Comparison of ENCODE assay signal across 15 cellular contexts in the genomic region with DNA sequence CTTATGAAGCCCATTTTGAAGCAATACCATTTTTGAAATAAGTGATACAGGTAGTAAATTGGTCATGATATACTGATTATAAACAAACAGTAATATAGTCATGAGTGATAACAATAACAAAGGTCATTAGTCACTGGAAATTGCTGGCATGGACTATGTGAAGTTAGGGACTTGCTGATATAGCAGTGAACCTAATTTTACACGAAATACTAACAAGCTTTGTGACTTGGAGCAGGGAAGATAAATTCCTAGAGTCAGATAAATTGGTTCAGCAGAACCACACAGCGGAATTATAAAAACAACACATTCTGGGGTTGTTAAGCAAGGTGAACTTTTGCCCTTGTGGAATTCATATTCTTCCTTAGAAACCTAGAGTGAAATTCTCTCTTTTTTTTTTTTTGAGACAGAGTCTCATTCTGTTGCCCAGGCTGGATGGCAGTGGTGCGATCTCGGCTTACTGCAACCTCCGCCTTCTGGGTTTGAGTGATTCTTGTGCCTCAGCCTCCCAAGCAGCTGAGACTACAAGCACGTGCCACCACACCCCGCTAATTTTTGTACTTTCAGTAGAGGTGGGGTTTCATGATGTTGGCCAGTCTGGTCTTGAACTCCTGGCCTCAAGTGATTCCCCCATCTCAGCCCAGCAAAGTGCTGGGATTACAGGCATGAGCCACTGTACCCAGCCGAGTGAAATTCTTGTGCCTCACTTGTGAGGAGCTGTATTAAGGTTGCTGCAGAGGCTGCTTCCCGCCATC. TPM values are rescaled to one million over a fixed set of nuclear protein-coding genes. Genes with fewer than 3 reads are reported as not detected.
DNase-seq lines count a peak whose midpoint lies in the region; ATAC-seq and TF ChIP-seq lines count a peak whose summit lies in the region.
"Had no signal": no experiment of that assay in that cellular context is flagged by ENCODE, and none has a peak within 500 bp of the region (broad histone marks: within the 10 kb centered on the region; RNA-seq: fewer than 3 reads in every experiment).

No MANE protein-coding gene starts in this region.

- H2BK120ac ChIP-seq in IMR-90 (ENCODE audit: low read depth, low read length) = no peak overlapping the region

- dilution Hi-C loops in IMR-90 (cut with HindIII; ENCODE audit: low sequenced_read_pairs, unreplicated experiment) = no loop called here

- POLR2A ChIA-PET in IMR-90 (lab: Charles Lee; ENCODE audit: unreplicated experiment) = interaction anchor here (0.6 to 2.3 kb wide), 2 partner anchors 149 to 172 kb away, joined by 3 to 10 read pairs; no protein-coding TSS in a partner anchor

- H3K36me3 Mint-ChIP-seq in stimulated activated effector memory CD8-positive, alpha-beta T cell treated with anti-CD3 and anti-CD28 coated beads, Interleukin-12 subunit alpha, Interleukin-12 subunit beta, amount 100 ng/mL, for 72 hours = peaks cover 1% of the 10 kb centered on the region

- peak overlapping the region; percentile 33 for H3K14ac ChIP-seq in IMR-90 (replicated peaks; ENCODE audit: low read depth, low read length)

- H2AK9ac ChIP-seq in IMR-90 (replicated peaks; ENCODE audit: low read depth, low read length, poor library complexity) = no peak overlapping the region

- H3K27me3 ChIP-seq in IMR-90 (ENCODE audit: control insufficient read depth, insufficient read depth, low read length) = no peaks in the 10 kb centered on the region
- H3K27me3 ChIP-seq in hepatocyte = no peaks in the 10 kb centered on the region
- no peaks in the 10 kb centered on the region for H3K27me3 ChIP-seq in lower lobe of right lung (ENCODE audit: low read depth)
- H3K27me3 ChIP-seq: right atrium auricular region, SJCRH30 had no signal

- H3K9ac ChIP-seq in IMR-90 (ENCODE audit: low read depth, low read length) = peak overlapping the region; percentile 54

- peaks cover 37% of the 10 kb centered on the region for H3K4me1 Mint-ChIP-seq in stimulated activated effector memory CD8-positive, alpha-beta T cell treated with anti-CD3 and anti-CD28 coated beads, Interleukin-12 subunit alpha, Interleukin-12 subunit beta, amount 100 ng/mL, for 72 hours
- H3K4me1 Mint-ChIP-seq: activated CD8-positive, alpha-beta memory T cell treated with anti-CD3 and anti-CD28 coated beads, Interleukin-2, amount 10 ng/mL, durations not matched to agents 7 days and 5 days had no signal

- no peak for TF ChIP-seq POLR2A in IMR-90 (IDR thresholded peaks at IDR 0.05; ENCODE audit: low read depth, low read length)

- H3K27ac Mint-ChIP-seq in stimulated activated effector memory CD8-positive, alpha-beta T cell treated with anti-CD3 and anti-CD28 coated beads, Interleukin-12 subunit alpha, Interleukin-12 subunit beta, amount 100 ng/mL, for 72 hours = no peak overlapping the region
- H3K27ac Mint-ChIP-seq: activated CD8-positive, alpha-beta memory T cell treated with anti-CD3 and anti-CD28 coated beads, Interleukin-2, amount 10 ng/mL, durations not matched to agents 7 days and 5 days had no signal

- H3K4me2 ChIP-seq in IMR-90 (ENCODE audit: low read depth, low read length) (peak overlapping the region; percentile 100), hepatocyte (peak overlapping the region; percentile 73)

- peak overlapping the region; percentile 2; the same call in 1 of the 2 replicates for H4K91ac ChIP-seq in IMR-90 (ENCODE audit: insufficient read depth, low read depth, low read length)

- H3K27ac ChIP-seq in IMR-90 (ENCODE audit: insufficient read depth, low read length) (peak overlapping the region; percentile 55), hepatocyte (peak overlapping the region; percentile 100), lower lobe of right lung (no peak overlapping the region)
- H3K27ac ChIP-seq: right atrium auricular region, SJCRH30, thoracic aorta had no signal

- H4K5ac ChIP-seq in IMR-90 (ENCODE audit: low read depth, low read length) = peak overlapping the region; percentile 15; the same call in 1 of the 2 replicates

- H4K8ac ChIP-seq in IMR-90 (ENCODE audit: low read depth in 2 of 2, low read length in 2 of 2) = peak overlapping the region; percentile 41 to 54; a peak in 3 of 4 replicates

- no peak for TF ChIP-seq RAD21 in IMR-90 (IDR thresholded peaks at IDR 0.05; ENCODE audit: low read length)

- peaks cover 0 to 38% of the 10 kb centered on the region in 2 experiments; a peak in 2 of 4 replicates for H3K79me1 ChIP-seq in IMR-90 (ENCODE audit: low read depth in 1 of 2, low read length in 2 of 2)

- peak overlapping the region; percentile 56 for H3K4ac ChIP-seq in IMR-90 (ENCODE audit: low read depth, low read length)

- TF ChIP-seq CTCF in IMR-90 (conservative IDR thresholded peaks at IDR 0.05; ENCODE audit: low read depth, low read length) (no peak), astrocyte of the cerebellum (IDR thresholded peaks at IDR 0.05; ENCODE audit: low read depth, low read length, missing control alignments) (no peak), hepatocyte (IDR thresholded peaks at IDR 0.05; ENCODE audit: poor library complexity) (no peak), lower lobe of right lung (IDR thresholded peaks at IDR 0.05) (no peak), GM13976 (IDR thresholded peaks at IDR 0.05; ENCODE audit: borderline replicate concordance, control extremely low read depth, extremely low read depth, insufficient read depth, missing control alignments) (no peak)

- H3K9me3 Mint-ChIP-seq in stimulated activated effector memory CD8-positive, alpha-beta T cell treated with anti-CD3 and anti-CD28 coated beads, Interleukin-12 subunit alpha, Interleukin-12 subunit beta, amount 100 ng/mL, for 72 hours = no peaks in the 10 kb centered on the region

- H2AFZ ChIP-seq in IMR-90 (replicated peaks; ENCODE audit: low read length, poor library complexity) = no peak overlapping the region
- no peak overlapping the region for H2AFZ ChIP-seq in hepatocyte

- H3K56ac ChIP-seq in IMR-90 (ENCODE audit: extremely low read depth, insufficient read depth, low read length) = no peak overlapping the region

- H2BK20ac ChIP-seq in IMR-90 (ENCODE audit: low read depth, low read length) = no peak overlapping the region

- in situ Hi-C loops in IMR-90 (cut with MboI; ENCODE audit: low sequenced_read_pairs) (loop anchor here (5.0 kb wide), 1 partner anchor 165 kb away; no protein-coding TSS in a partner anchor), astrocyte of the cerebellum (cut with HindIII; ENCODE audit: low sequenced_read_pairs) (no loop called here), GM13976 (cut with MboI; ENCODE audit: low sequenced_read_pairs, unreplicated experiment) (loop anchor here (10.0 to 25.0 kb wide), 2 partner anchors 62 to 460 kb away; no protein-coding TSS in a partner anchor)

- H3K18ac ChIP-seq in IMR-90 (ENCODE audit: low read depth, low read length) = peak overlapping the region; percentile 42

- peak overlapping the region; percentile 29 for H3K23ac ChIP-seq in IMR-90 (ENCODE audit: low read depth, low read length)

- intact Hi-C loops in IMR-90 (cut with micrococcal nuclease) (no loop called here), lower lobe of right lung (cut with DNase I) (no loop called here)

- peak overlapping the region; percentile 71 for H2BK5ac ChIP-seq in IMR-90 (ENCODE audit: low read depth, low read length, poor library complexity, severe bottlenecking)

- CTCF ChIA-PET in IMR-90 (lab: Yijun Ruan, JAX) = interaction anchor here (0.7 to 0.9 kb wide), 2 partner anchors 21 to 172 kb away, joined by 3 to 5 read pairs; no protein-coding TSS in a partner anchor

- peaks cover 100% of the 10 kb centered on the region for H3K79me2 ChIP-seq in hepatocyte

- no peaks in the 10 kb centered on the region for H3K9me3 ChIP-seq in IMR-90 (ENCODE audit: control insufficient read depth, insufficient read depth, low read length)
- H3K9me3 ChIP-seq in hepatocyte (ENCODE audit: low read depth) = no peaks in the 10 kb centered on the region
- H3K9me3 ChIP-seq in lower lobe of right lung = no peaks in the 10 kb centered on the region
- H3K9me3 ChIP-seq: right atrium auricular region, SJCRH30, thoracic aorta had no signal

- H3K4me1 ChIP-seq in IMR-90 (ENCODE audit: control insufficient read depth, insufficient read depth, low read length) = peaks cover 29% of the 10 kb centered on the region
- H3K4me1 ChIP-seq in hepatocyte (ENCODE audit: insufficient read depth) = peaks cover 18% of the 10 kb centered on the region
- H3K4me1 ChIP-seq in lower lobe of right lung = peaks cover 62% of the 10 kb centered on the region

- peak overlapping the region; percentile 28; the same call in 1 of the 2 replicates for H2AK5ac ChIP-seq in IMR-90 (ENCODE audit: low read depth, low read length)

- H3K4me3 ChIP-seq in IMR-90 (ENCODE audit: insufficient read depth, low read depth, low read length) (peak overlapping the region; percentile 98; the same call in 1 of the 2 replicates), astrocyte of the cerebellum (ENCODE audit: low read depth, low read length) (no peak overlapping the region), hepatocyte (no peak overlapping the region), lower lobe of right lung (no peak overlapping the region)
- H3K4me3 ChIP-seq: right atrium auricular region, SJCRH30 had no signal

- H4K20me1 ChIP-seq in IMR-90 (ENCODE audit: insufficient read depth, low read length) (peaks cover 89% of the 10 kb centered on the region), hepatocyte (ENCODE audit: insufficient read depth, poor library complexity, severe bottlenecking) (peaks cover 95% of the 10 kb centered on the region)

- DNase-seq in IMR-90 = peak; percentile 70
- peak; percentile 39 for DNase-seq in astrocyte of the cerebellum (ENCODE audit: low read depth)
- no peak for DNase-seq in hepatocyte (ENCODE audit: low spot score)
- DNase-seq in stimulated activated effector memory CD8-positive, alpha-beta T cell treated with anti-CD3 and anti-CD28 coated beads, Interleukin-12 subunit alpha, Interleukin-12 subunit beta, amount 100 ng/mL, for 72 hours (ENCODE audit: low spot score in 2 of 2) = no peak
- no peak for DNase-seq in activated CD4-positive, alpha-beta T cell treated with anti-CD3 and anti-CD28 coated beads, Interleukin-2, amount 50 U/mL, for 1 hour
- no peak for DNase-seq in lower lobe of right lung
- no peak for DNase-seq in GM13976 (ENCODE audit: low spot score)
- DNase-seq: activated CD8-positive, alpha-beta memory T cell treated with anti-CD3 and anti-CD28 coated beads, Interleukin-2, amount 10 ng/mL, durations not matched to agents 7 days and 5 days; GOT3; NCI-H1417; NCI-H510A treated with DMSO at 0.1 percent for 48 hours; SJCRH30 had no signal

- H3K9me2 ChIP-seq in hepatocyte (replicated peaks; ENCODE audit: insufficient read depth) = no peaks in the 10 kb centered on the region

- BruUV-seq in IMR-90 (replicated peaks; lab: Mats Ljungman, UMichigan) = no TSS peak

- H2BK15ac ChIP-seq in IMR-90 (ENCODE audit: low read depth, low read length) = no peak overlapping the region

- H3K9me1 ChIP-seq in IMR-90 (ENCODE audit: insufficient read depth, low read length) = peaks cover 21% of the 10 kb centered on the region

- no peak overlapping the region for H3K4me3 Mint-ChIP-seq in stimulated activated effector memory CD8-positive, alpha-beta T cell treated with anti-CD3 and anti-CD28 coated beads, Interleukin-12 subunit alpha, Interleukin-12 subunit beta, amount 100 ng/mL, for 72 hours
- H3K4me3 Mint-ChIP-seq: activated CD8-positive, alpha-beta memory T cell treated with anti-CD3 and anti-CD28 coated beads, Interleukin-2, amount 10 ng/mL, durations not matched to agents 7 days and 5 days had no signal

- WGBS in IMR-90 (ENCODE audit: extremely low coverage in 2 of 2, insufficient read length in 1 of 2), 2 experiments = no CpG with 5 or more reads among the region's 9 CpGs
- WGBS in hepatocyte (ENCODE audit: low lambda C conversion rate, missing lambda C conversion rate) = 86% methylated on average over 9 of the region's 9 CpGs

- peak; percentile 10; the same call in 1 of the 2 replicates for ATAC-seq in IMR-90 (ENCODE audit: low read depth)
- ATAC-seq in stimulated activated effector memory CD8-positive, alpha-beta T cell treated with anti-CD3 and anti-CD28 coated beads, Interleukin-12 subunit alpha, Interleukin-12 subunit beta, amount 100 ng/mL, for 72 hours = peak; percentile 35
- ATAC-seq in HG03571 (IDR thresholded peaks at IDR 0.05; ENCODE audit: unreplicated experiment) = no peak
- no peak for ATAC-seq in lower lobe of right lung
- ATAC-seq: activated CD8-positive, alpha-beta memory T cell treated with anti-CD3 and anti-CD28 coated beads, Interleukin-2, amount 10 ng/mL, durations not matched to agents 7 days and 5 days had no signal

- H3K36me3 ChIP-seq in IMR-90 (ENCODE audit: control insufficient read depth, insufficient read depth, low read length) (peaks cover 14% of the 10 kb centered on the region), hepatocyte (replicated peaks; ENCODE audit: insufficient read depth, low read depth) (no peaks in the 10 kb centered on the region), lower lobe of right lung (no peaks in the 10 kb centered on the region)
- H3K36me3 ChIP-seq: right atrium auricular region, thoracic aorta had no signal

RNA-seq across cellular contexts. Expression of gene UGCG, which starts 6.0 kb away (rescaled TPM):
- total RNA-seq in IMR-90 (2012; rRNA removed) (104 and 234 TPM in 2 replicates), hepatocyte (107 and 109 TPM in 2 replicates), lower lobe of right lung (41.3 TPM)
- polyA plus RNA-seq in IMR-90 (2012; rRNA removed) (70.8 and 84.2 TPM in 2 replicates), hepatocyte (50.9 and 54.6 TPM in 2 replicates)
- polyA plus RNA-seq in IMR-90 (2012; cell fraction: cytosol; rRNA removed) = 24.9 and 26.2 TPM in 2 replicates
- 14.6 and 101 TPM in 2 replicates for polyA plus RNA-seq in IMR-90 (2012; cell fraction: nucleus; rRNA removed; ENCODE audit: low replicate concordance)

Comparison
In these comparisons a context has a peak if more than half of its experiments do, and no peak if none do; other contexts are left out.
1. ATAC-seq: peak in IMR-90 (single experiment) and stimulated activated effector memory CD8-positive, alpha-beta T cell treated with anti-CD3 and anti-CD28 coated beads, Interleukin-12 subunit alpha, Interleukin-12 subunit beta, amount 100 ng/mL, for 72 hours (single experiment); none in HG03571 (single experiment) and lower lobe of right lung (0 of 2).
2. DNase-seq: peak in IMR-90 (single experiment) and astrocyte of the cerebellum (single experiment); none in hepatocyte (single experiment), stimulated activated effector memory CD8-positive, alpha-beta T cell treated with anti-CD3 and anti-CD28 coated beads, Interleukin-12 subunit alpha, Interleukin-12 subunit beta, amount 100 ng/mL, for 72 hours (0 of 2), activated CD4-positive, alpha-beta T cell treated with anti-CD3 and anti-CD28 coated beads, Interleukin-2, amount 50 U/mL, for 1 hour (single experiment), lower lobe of right lung (single experiment) and GM13976 (single experiment).